8 cellular contexts compared by ENCODE assay signal in genomic region chr11:74748211-74749126, GRCh38. TPM values are rescaled to one million over a fixed set of nuclear protein-coding genes. Genes with fewer than 3 reads are reported as not detected.
A peak's percentile ranks its signal among the peaks of the same experiment; 100 is the strongest.
DNase-seq lines count a peak whose midpoint lies in the region; ATAC-seq, FAIRE-seq and TF ChIP-seq lines count a peak whose summit lies in the region.

TSS of gene RNF169 (plus strand) at chr11:74748849. CDS start at chr11:74748881, 32 bp downstream.

- intact Hi-C loops in left ventricle myocardium superior (cut with micrococcal nuclease) (no loop called here), psoas muscle (cut with DNase I) (no loop called here)

- no peaks in the 10 kb centered on the region for H3K9me3 ChIP-seq in T-helper 17 cell (ENCODE audit: control insufficient read depth, low read length, poor library complexity, severe bottlenecking)
- H3K9me3 ChIP-seq in psoas muscle = no peaks in the 10 kb centered on the region

- peak within 1 kb of the TSS; percentile 96 for H3K27ac ChIP-seq in psoas muscle

- no peaks in the 10 kb centered on the region for H3K27me3 Mint-ChIP-seq in T-helper 17 cell

- TF ChIP-seq CTCF in psoas muscle (IDR thresholded peaks at IDR 0.05) = no peak

- no peaks in the 10 kb centered on the region for H3K27me3 ChIP-seq in psoas muscle (ENCODE audit: insufficient read depth in 3 of 3, low read length in 2 of 3)

- peaks cover 31% of the 10 kb centered on the region for H3K4me1 Mint-ChIP-seq in T-helper 17 cell

- no peak for FAIRE-seq in urothelium cell line (lab: Jason Lieb, UNC)

- H3K27ac Mint-ChIP-seq in T-helper 17 cell = peak within 1 kb of the TSS; percentile 94

- no peaks in the 10 kb centered on the region for H3K36me3 ChIP-seq in psoas muscle (ENCODE audit: insufficient read depth in 1 of 2, low read depth in 1 of 2)

- ATAC-seq in HG02885 (IDR thresholded peaks at IDR 0.05; ENCODE audit: poor library complexity, unreplicated experiment) = peak; percentile 97
- peak; percentile 99 for ATAC-seq in T-helper 17 cell
- peak; percentile 99 for ATAC-seq in left ventricle myocardium superior
- peak; percentile 99 to 100 (median 100) for ATAC-seq in psoas muscle

- peaks cover 4% of the 10 kb centered on the region for H3K36me3 Mint-ChIP-seq in T-helper 17 cell (ENCODE audit: low read depth)

- peak; percentile 94 for DNase-seq in NCI-H1694 treated with DMSO at 0.1 percent for 48 hours (lab: John Stamatoyannopoulos, UW)
- DNase-seq in T-helper 17 cell = peak; percentile 72 to 83 (median 75)
- peak in 55 of 56 donors; percentile 27 to 97 (median 87) for DNase-seq in amygdala (lab: John Stamatoyannopoulos, UW)
- DNase-seq in left ventricle myocardium superior = peak; percentile 94
- DNase-seq in psoas muscle = peak; percentile 92 to 96
- DNase-seq in urothelium cell line (ENCODE audit: low spot score) = peak; percentile 97

- TF ChIP-seq POLR2A in GM15510 (IDR thresholded peaks at IDR 0.05; ENCODE audit: borderline replicate concordance, extremely low read depth, insufficient read length) = peak; percentile 84

- peaks cover 18% of the 10 kb centered on the region for H3K4me1 ChIP-seq in psoas muscle

- WGBS in psoas muscle, 3 donors = 0 to 1% (median 1%) methylated on average over 34 to 47 of the region's 47 CpGs

- peak within 1 kb of the TSS; percentile 98 for H3K4me3 ChIP-seq in psoas muscle

- peak within 1 kb of the TSS; percentile 97 for H3K4me3 Mint-ChIP-seq in T-helper 17 cell

RNA-seq across cellular contexts. Expression of gene RNF169, which starts in this region (rescaled TPM):
- total RNA-seq in T-helper 17 cell = 10 to 100 TPM; 18.1 to 19.4 TPM
- total RNA-seq in left ventricle myocardium superior = 11.7 TPM
- 10 to 100 TPM; 14.0 to 15.9 (median 14.8) TPM for total RNA-seq in psoas muscle
- 1 to 10 TPM; 3.9 to 5.8 (median 5.1) TPM for polyA plus RNA-seq in psoas muscle

Comparison
In these comparisons a context has a peak if more than half of its experiments do, and no peak if none do; other contexts are left out.
1. Peak in every context shown above with its lines: DNase-seq, ATAC-seq, H3K4me3 ChIP-seq and H3K27ac ChIP-seq.